Comparison of ENCODE assay signal across 1 cellular context in genomic region chr9:69759478-69760277, GRCh38.
TF ChIP-seq lines count a peak whose summit lies in the region.

PTAR1 (minus strand) TSS chr9:69760011; CDS start chr9:69759938, 73 bp downstream.

TF ChIP-seq in HEK293, 187 proteins besides CTCF, POLR2A, EP300 and RAD21 (continued from another document):
- TF ChIP-seq REST (tag by site-specific recombination; IDR thresholded peaks at IDR 0.05) (no peak), ZNF19 (tag by site-specific recombination; IDR thresholded peaks at IDR 0.05; ENCODE audit: low read depth) (no peak), ZNF274 (IDR thresholded peaks at IDR 0.05; ENCODE audit: low read length) (no peak), ZNF274 (tag by site-specific recombination; IDR thresholded peaks at IDR 0.05; ENCODE audit: borderline replicate concordance) (no peak), ZNF416 (tag by site-specific recombination; IDR thresholded peaks at IDR 0.05) (no peak), ZNF335 (tag by site-specific recombination; conservative IDR thresholded peaks at IDR 0.05) (peak; percentile 93), ZNF140 (tag by site-specific recombination; IDR thresholded peaks at IDR 0.05) (no peak), RBAK (tag by site-specific recombination; IDR thresholded peaks at IDR 0.05) (no peak), ZFHX2 (tag by site-specific recombination; conservative IDR thresholded peaks at IDR 0.05) (peak; percentile 78), SCRT2 (tag by site-specific recombination; IDR thresholded peaks at IDR 0.05) (no peak), ZNF571 (tag by site-specific recombination; IDR thresholded peaks at IDR 0.05) (no peak), TCF7L2 (IDR thresholded peaks at IDR 0.05; ENCODE audit: borderline replicate concordance, low read depth, low read length) (no peak), ZNF785 (tag by site-specific recombination; IDR thresholded peaks at IDR 0.05) (no peak), PRDM10 (tag by site-specific recombination; IDR thresholded peaks at IDR 0.05) (no peak), ZNF776 (tag by site-specific recombination; IDR thresholded peaks at IDR 0.05; ENCODE audit: borderline replicate concordance) (no peak), BCL11B (tag by site-specific recombination; IDR thresholded peaks at IDR 0.05; ENCODE audit: low read depth) (no peak), MZF1 (tag by site-specific recombination; IDR thresholded peaks at IDR 0.05; ENCODE audit: borderline replicate concordance) (no peak), ZNF544 (tag by site-specific recombination; IDR thresholded peaks at IDR 0.05) (no peak), GLIS2 (tag by site-specific recombination; IDR thresholded peaks at IDR 0.05) (peak; percentile 67), ZNF175 (tag by site-specific recombination; IDR thresholded peaks at IDR 0.05) (no peak), PBX3 (CRISPR knock-in tag; IDR thresholded peaks at IDR 0.05) (0 out of 2 replicates have a peak, but pooled peaks have one; percentile 60), ZBTB1 (tag by site-specific recombination; IDR thresholded peaks at IDR 0.05) (no peak), ZNF133 (tag by site-specific recombination; IDR thresholded peaks at IDR 0.05) (no peak), MEIS1 (CRISPR knock-in tag; IDR thresholded peaks at IDR 0.05; ENCODE audit: borderline replicate concordance) (no peak), SP2 (tag by site-specific recombination; IDR thresholded peaks at IDR 0.05) (peak; percentile 68), ZNF24 (tag by site-specific recombination; IDR thresholded peaks at IDR 0.05) (no peak), ZNF169 (tag by site-specific recombination; IDR thresholded peaks at IDR 0.05) (no peak), ZSCAN5A (tag by site-specific recombination; IDR thresholded peaks at IDR 0.05) (no peak), KLF10 (tag by site-specific recombination; IDR thresholded peaks at IDR 0.05) (peak; percentile 39; the same call in 1 of the 2 replicates), KLF8 (tag by site-specific recombination; IDR thresholded peaks at IDR 0.05) (no peak; the same call in 1 of the 2 replicates), ZNF311 (tag by site-specific recombination; IDR thresholded peaks at IDR 0.05; ENCODE audit: borderline replicate concordance) (no peak), SALL2 (tag by site-specific recombination; IDR thresholded peaks at IDR 0.05; ENCODE audit: borderline replicate concordance) (no peak), ZNF391 (tag by site-specific recombination; IDR thresholded peaks at IDR 0.05; ENCODE audit: borderline replicate concordance, low read depth) (no peak), ZBTB21 (tag by site-specific recombination; IDR thresholded peaks at IDR 0.05) (no peak), KLF16 (tag by site-specific recombination; IDR thresholded peaks at IDR 0.05) (no peak), ZNF48 (tag by site-specific recombination; IDR thresholded peaks at IDR 0.05) (no peak), ZNF513 (tag by site-specific recombination; IDR thresholded peaks at IDR 0.05) (no peak), ZNF521 (tag by site-specific recombination; IDR thresholded peaks at IDR 0.05) (no peak), ZNF248 (tag by site-specific recombination; IDR thresholded peaks at IDR 0.05) (no peak), ZNF146 (tag by site-specific recombination; IDR thresholded peaks at IDR 0.05) (no peak), ZBTB20 (tag by site-specific recombination; IDR thresholded peaks at IDR 0.05) (no peak), EGR2 (tag by site-specific recombination; IDR thresholded peaks at IDR 0.05; ENCODE audit: low read depth) (peak; percentile 45), FEZF1 (tag by site-specific recombination; IDR thresholded peaks at IDR 0.05) (no peak), ZNF561 (tag by site-specific recombination; IDR thresholded peaks at IDR 0.05; ENCODE audit: borderline replicate concordance) (no peak)
